1 cellular context compared by ENCODE assay signal in genomic region chr20:50153500-50154377, GRCh38.
TF ChIP-seq lines count a peak whose summit lies in the region.

TSS of gene PEDS1 (minus strand) at chr20:50153723. CDS start at chr20:50153637, 86 bp downstream.

TF ChIP-seq in HepG2, 621 proteins besides CTCF, POLR2A, EP300 and RAD21 (continued from another document and continues in another):
- TF ChIP-seq, protein P1, sequence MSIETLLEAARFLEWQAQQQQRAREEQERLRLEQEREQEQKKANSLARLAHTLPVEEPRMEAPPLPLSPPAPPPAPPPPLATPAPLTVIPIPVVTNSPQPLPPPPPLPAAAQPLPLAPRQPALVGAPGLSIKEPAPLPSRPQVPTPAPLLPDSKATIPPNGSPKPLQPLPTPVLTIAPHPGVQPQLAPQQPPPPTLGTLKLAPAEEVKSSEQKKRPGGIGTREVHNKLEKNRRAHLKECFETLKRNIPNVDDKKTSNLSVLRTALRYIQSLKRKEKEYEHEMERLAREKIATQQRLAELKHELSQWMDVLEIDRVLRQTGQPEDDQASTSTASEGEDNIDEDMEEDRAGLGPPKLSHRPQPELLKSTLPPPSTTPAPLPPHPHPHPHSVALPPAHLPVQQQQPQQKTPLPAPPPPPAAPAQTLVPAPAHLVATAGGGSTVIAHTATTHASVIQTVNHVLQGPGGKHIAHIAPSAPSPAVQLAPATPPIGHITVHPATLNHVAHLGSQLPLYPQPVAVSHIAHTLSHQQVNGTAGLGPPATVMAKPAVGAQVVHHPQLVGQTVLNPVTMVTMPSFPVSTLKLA (IDR thresholded peaks at IDR 0.05), result no peak
- peak; percentile 95 for TF ChIP-seq CCDC6 (CRISPR knock-in tag; IDR thresholded peaks at IDR 0.05)
- peak; percentile 97 for TF ChIP-seq CENPT (CRISPR knock-in tag; IDR thresholded peaks at IDR 0.05; ENCODE audit: low read depth)
- peak; percentile 95 for TF ChIP-seq ZFP41 (CRISPR knock-in tag; IDR thresholded peaks at IDR 0.05; ENCODE audit: borderline replicate concordance)
- peak; percentile 98 for TF ChIP-seq MXD1 (CRISPR knock-in tag; IDR thresholded peaks at IDR 0.05)
- peak; percentile 36; the same call in 1 of the 2 replicates for TF ChIP-seq CEBPG (CRISPR knock-in tag; IDR thresholded peaks at IDR 0.05)
- TF ChIP-seq, protein P2, sequence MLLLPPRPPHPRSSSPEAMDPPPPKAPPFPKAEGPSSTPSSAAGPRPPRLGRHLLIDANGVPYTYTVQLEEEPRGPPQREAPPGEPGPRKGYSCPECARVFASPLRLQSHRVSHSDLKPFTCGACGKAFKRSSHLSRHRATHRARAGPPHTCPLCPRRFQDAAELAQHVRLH (CRISPR knock-in tag; IDR thresholded peaks at IDR 0.05; ENCODE audit: borderline replicate concordance, low read depth), result peak; percentile 90; the same call in 1 of the 2 replicates
- peak; percentile 80 for TF ChIP-seq ZMYM4 (CRISPR knock-in tag; IDR thresholded peaks at IDR 0.05)
- TF ChIP-seq ZFP37 (CRISPR knock-in tag; IDR thresholded peaks at IDR 0.05; ENCODE audit: borderline replicate concordance), result 0 out of 2 replicates have a peak, but pooled peaks have one; percentile 11
- no peak for TF ChIP-seq BCLAF1 (IDR thresholded peaks at IDR 0.05)
- no peak for TF ChIP-seq RFX1 (IDR thresholded peaks at IDR 0.05)
- TF ChIP-seq ZSCAN30 (CRISPR knock-in tag; IDR thresholded peaks at IDR 0.05), result no peak
- TF ChIP-seq TEAD2 (CRISPR knock-in tag; IDR thresholded peaks at IDR 0.05), result peak; percentile 62; the same call in 1 of the 2 replicates
- peak; percentile 79; the same call in 1 of the 2 replicates for TF ChIP-seq ZNF367 (CRISPR knock-in tag; IDR thresholded peaks at IDR 0.05; ENCODE audit: borderline replicate concordance)
- TF ChIP-seq ZNF264 (CRISPR knock-in tag; IDR thresholded peaks at IDR 0.05), result no peak; the same call in 1 of the 2 replicates
- TF ChIP-seq ZNF503 (CRISPR knock-in tag; IDR thresholded peaks at IDR 0.05), result peak; percentile 73
- TF ChIP-seq SPEN (CRISPR knock-in tag; IDR thresholded peaks at IDR 0.05; ENCODE audit: low read depth), result peak; percentile 94
- TF ChIP-seq ARNT2 (CRISPR knock-in tag; IDR thresholded peaks at IDR 0.05; ENCODE audit: low read depth), result peak; percentile 95
- peak; percentile 69; the same call in 1 of the 2 replicates for TF ChIP-seq ZNF713 (CRISPR knock-in tag; IDR thresholded peaks at IDR 0.05)
- TF ChIP-seq SP1 (IDR thresholded peaks at IDR 0.05), result no peak
- TF ChIP-seq SP1 (CRISPR knock-in tag; IDR thresholded peaks at IDR 0.05), result peak; percentile 53
- TF ChIP-seq KLF13 (CRISPR knock-in tag; IDR thresholded peaks at IDR 0.05), result peak; percentile 95
- TF ChIP-seq ISX (CRISPR knock-in tag; conservative IDR thresholded peaks at IDR 0.05), result peak; percentile 89; the same call in 1 of the 2 replicates
- TF ChIP-seq HNRNPH1 (optimal IDR thresholded peaks at IDR 0.05; ENCODE audit: low read depth, low read length), result no peak
- peak; percentile 81 for TF ChIP-seq ZC3H13 (CRISPR knock-in tag; IDR thresholded peaks at IDR 0.05)
- peak; percentile 44; the same call in 1 of the 2 replicates for TF ChIP-seq NFATC3 (CRISPR knock-in tag; IDR thresholded peaks at IDR 0.05)
- TF ChIP-seq IRF2 (CRISPR knock-in tag; IDR thresholded peaks at IDR 0.05), result no peak; the same call in 1 of the 2 replicates
- TF ChIP-seq KDM6A (CRISPR knock-in tag; IDR thresholded peaks at IDR 0.05; ENCODE audit: low read depth), result 0 out of 2 replicates have a peak, but pooled peaks have one; percentile 37
- TF ChIP-seq, protein P3, sequence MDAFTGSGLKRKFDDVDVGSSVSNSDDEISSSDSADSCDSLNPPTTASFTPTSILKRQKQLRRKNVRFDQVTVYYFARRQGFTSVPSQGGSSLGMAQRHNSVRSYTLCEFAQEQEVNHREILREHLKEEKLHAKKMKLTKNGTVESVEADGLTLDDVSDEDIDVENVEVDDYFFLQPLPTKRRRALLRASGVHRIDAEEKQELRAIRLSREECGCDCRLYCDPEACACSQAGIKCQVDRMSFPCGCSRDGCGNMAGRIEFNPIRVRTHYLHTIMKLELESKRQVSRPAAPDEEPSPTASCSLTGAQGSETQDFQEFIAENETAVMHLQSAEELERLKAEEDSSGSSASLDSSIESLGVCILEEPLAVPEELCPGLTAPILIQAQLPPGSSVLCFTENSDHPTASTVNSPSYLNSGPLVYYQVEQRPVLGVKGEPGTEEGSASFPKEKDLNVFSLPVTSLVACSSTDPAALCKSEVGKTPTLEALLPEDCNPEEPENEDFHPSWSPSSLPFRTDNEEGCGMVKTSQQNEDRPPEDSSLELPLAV (CRISPR knock-in tag; conservative IDR thresholded peaks at IDR 0.05; ENCODE audit: low read depth), result peak; percentile 84
- TF ChIP-seq AHR (CRISPR knock-in tag; IDR thresholded peaks at IDR 0.05), result peak; percentile 93; the same call in 1 of the 2 replicates
- peak; percentile 61 for TF ChIP-seq GMEB2 (CRISPR knock-in tag; IDR thresholded peaks at IDR 0.05; ENCODE audit: low read depth)
- TF ChIP-seq HMGXB3 (CRISPR knock-in tag; IDR thresholded peaks at IDR 0.05; ENCODE audit: borderline replicate concordance), result peak; percentile 85
- TF ChIP-seq NR3C1 (CRISPR knock-in tag; IDR thresholded peaks at IDR 0.05), result peak; percentile 90; the same call in 1 of the 2 replicates
- TF ChIP-seq, protein P4, sequence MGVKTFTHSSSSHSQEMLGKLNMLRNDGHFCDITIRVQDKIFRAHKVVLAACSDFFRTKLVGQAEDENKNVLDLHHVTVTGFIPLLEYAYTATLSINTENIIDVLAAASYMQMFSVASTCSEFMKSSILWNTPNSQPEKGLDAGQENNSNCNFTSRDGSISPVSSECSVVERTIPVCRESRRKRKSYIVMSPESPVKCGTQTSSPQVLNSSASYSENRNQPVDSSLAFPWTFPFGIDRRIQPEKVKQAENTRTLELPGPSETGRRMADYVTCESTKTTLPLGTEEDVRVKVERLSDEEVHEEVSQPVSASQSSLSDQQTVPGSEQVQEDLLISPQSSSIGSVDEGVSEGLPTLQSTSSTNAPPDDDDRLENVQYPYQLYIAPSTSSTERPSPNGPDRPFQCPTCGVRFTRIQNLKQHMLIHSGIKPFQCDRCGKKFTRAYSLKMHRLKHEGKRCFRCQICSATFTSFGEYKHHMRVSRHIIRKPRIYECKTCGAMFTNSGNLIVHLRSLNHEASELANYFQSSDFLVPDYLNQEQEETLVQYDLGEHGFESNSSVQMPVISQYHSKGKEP (CRISPR knock-in tag; IDR thresholded peaks at IDR 0.05), result peak; percentile 80; the same call in 1 of the 2 replicates
- TF ChIP-seq, protein P5, sequence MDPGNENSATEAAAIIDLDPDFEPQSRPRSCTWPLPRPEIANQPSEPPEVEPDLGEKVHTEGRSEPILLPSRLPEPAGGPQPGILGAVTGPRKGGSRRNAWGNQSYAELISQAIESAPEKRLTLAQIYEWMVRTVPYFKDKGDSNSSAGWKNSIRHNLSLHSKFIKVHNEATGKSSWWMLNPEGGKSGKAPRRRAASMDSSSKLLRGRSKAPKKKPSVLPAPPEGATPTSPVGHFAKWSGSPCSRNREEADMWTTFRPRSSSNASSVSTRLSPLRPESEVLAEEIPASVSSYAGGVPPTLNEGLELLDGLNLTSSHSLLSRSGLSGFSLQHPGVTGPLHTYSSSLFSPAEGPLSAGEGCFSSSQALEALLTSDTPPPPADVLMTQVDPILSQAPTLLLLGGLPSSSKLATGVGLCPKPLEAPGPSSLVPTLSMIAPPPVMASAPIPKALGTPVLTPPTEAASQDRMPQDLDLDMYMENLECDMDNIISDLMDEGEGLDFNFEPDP (CRISPR knock-in tag; conservative IDR thresholded peaks at IDR 0.05), result 0 out of 2 replicates have a peak, but pooled peaks have one; percentile 98
- peak; percentile 62; the same call in 1 of the 2 replicates for TF ChIP-seq MEF2D (CRISPR knock-in tag; IDR thresholded peaks at IDR 0.05)
- TF ChIP-seq TBL1XR1 (IDR thresholded peaks at IDR 0.05; ENCODE audit: borderline replicate concordance, low read length, partially characterized antibody), result peak; percentile 46
- TF ChIP-seq PLSCR1 (CRISPR knock-in tag; IDR thresholded peaks at IDR 0.05; ENCODE audit: borderline replicate concordance), result peak; percentile 90; the same call in 1 of the 2 replicates
- TF ChIP-seq AKAP8 (CRISPR knock-in tag; IDR thresholded peaks at IDR 0.05), result no peak
- TF ChIP-seq GATA4 (IDR thresholded peaks at IDR 0.05; ENCODE audit: borderline replicate concordance, low read depth), result peak; percentile 51; the same call in 1 of the 2 replicates
- TF ChIP-seq ZBTB42 (CRISPR knock-in tag; IDR thresholded peaks at IDR 0.05), result peak; percentile 98
- peak; percentile 98 for TF ChIP-seq PRMT3 (CRISPR knock-in tag; IDR thresholded peaks at IDR 0.05; ENCODE audit: borderline replicate concordance, low read depth)
- peak; percentile 98 for TF ChIP-seq ZNF749 (CRISPR knock-in tag; IDR thresholded peaks at IDR 0.05; ENCODE audit: borderline replicate concordance)
- TF ChIP-seq CAMTA2 (CRISPR knock-in tag; IDR thresholded peaks at IDR 0.05; ENCODE audit: borderline replicate concordance), result 0 out of 2 replicates have a peak, but pooled peaks have one; percentile 69
